ENCODE assay signal across 8 cellular contexts in the genomic region with DNA sequence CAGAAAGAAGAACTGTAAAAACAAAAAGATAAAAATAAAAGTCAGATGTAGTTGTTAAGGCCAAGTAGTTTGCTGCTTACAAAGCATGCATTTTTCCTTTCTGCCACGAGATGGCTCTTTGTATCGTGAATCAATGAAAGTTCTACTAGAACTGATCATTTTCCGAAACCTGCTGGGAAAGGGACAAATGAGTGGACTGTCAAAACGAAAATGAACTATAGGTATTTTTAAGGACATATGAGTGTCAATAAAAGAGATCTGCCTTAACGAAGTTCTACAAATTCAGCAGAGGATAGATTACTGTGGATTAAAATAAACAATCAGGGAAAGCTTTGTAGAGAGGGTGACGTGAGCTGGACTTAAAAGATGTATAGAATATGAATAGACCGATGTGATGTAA. TPM values are rescaled to one million over a fixed set of nuclear protein-coding genes. Genes with fewer than 3 reads are reported as not detected.
DNase-seq lines count a peak whose midpoint lies in the region; ATAC-seq, FAIRE-seq and TF ChIP-seq lines count a peak whose summit lies in the region.

No MANE protein-coding gene starts in this region.

- no peak overlapping the region for H3K4me3 ChIP-seq in CD4-positive, alpha-beta memory T cell (ENCODE audit: low read length in 2 of 2)
- H3K4me3 ChIP-seq in OCI-LY3 (ENCODE audit: low read length) = peak overlapping the region; percentile 36

- H3K4me2 ChIP-seq in OCI-LY3 (ENCODE audit: low read length) = peak overlapping the region; percentile 63

- ATAC-seq in HG03025 (IDR thresholded peaks at IDR 0.05; ENCODE audit: low FRiP score, unreplicated experiment) = no peak
- ATAC-seq in GM21529 (IDR thresholded peaks at IDR 0.05; ENCODE audit: unreplicated experiment) = no peak
- ATAC-seq in GM19035 (IDR thresholded peaks at IDR 0.05; ENCODE audit: unreplicated experiment) = no peak

- H3K9me3 ChIP-seq in CD4-positive, alpha-beta memory T cell (ENCODE audit: control insufficient read depth in 1 of 2, low read length in 2 of 2) = no peaks in the 10 kb centered on the region
- H3K9me3 ChIP-seq in OCI-LY3 (ENCODE audit: insufficient read depth, low read length) = no peaks in the 10 kb centered on the region

- H3K27ac ChIP-seq in CD4-positive, alpha-beta memory T cell (ENCODE audit: low read depth, low read length) = no peak overlapping the region
- no peak overlapping the region for H3K27ac ChIP-seq in OCI-LY3 (ENCODE audit: low read length)

- peak in 4 of 5 donors; percentile 12 to 27 (median 12) for DNase-seq in CD4-positive, alpha-beta memory T cell
- no peak for DNase-seq in GM18507 (ENCODE audit: extremely low spot score, insufficient read length, low read depth)
- peak; percentile 30 to 60 for DNase-seq in dermis microvascular lymphatic vessel endothelial cell (ENCODE audit: low read depth in 2 of 2)

- no peaks in the 10 kb centered on the region for H3K36me3 ChIP-seq in CD4-positive, alpha-beta memory T cell (ENCODE audit: insufficient read depth, low read length)
- H3K36me3 ChIP-seq in OCI-LY3 (replicated peaks; ENCODE audit: low read depth, low read length) = no peaks in the 10 kb centered on the region

- CTCF ChIA-PET in CD4-positive, alpha-beta memory T cell (lab: Charles Lee; ENCODE audit: partially characterized antibody) = interaction anchor here (0.6 to 2.2 kb wide), 5 partner anchors 9 to 706 kb away, joined by 3 to 19 read pairs (median 4); no protein-coding TSS in a partner anchor

- no peaks in the 10 kb centered on the region for H4K20me1 ChIP-seq in OCI-LY3 (ENCODE audit: insufficient read depth, low read length)

- no peaks in the 10 kb centered on the region for H3K9me3 Mint-ChIP-seq in CD4-positive, alpha-beta memory T cell
- no peaks in the 10 kb centered on the region for H3K9me3 Mint-ChIP-seq in nephron

- H2AFZ ChIP-seq in OCI-LY3 (ENCODE audit: low read depth, low read length) = peak overlapping the region; percentile 22; the same call in 1 of the 2 replicates

- H3K27me3 Mint-ChIP-seq in CD4-positive, alpha-beta memory T cell = peaks cover 0 to 3% of the 10 kb centered on the region in 2 donors
- peaks cover 4% of the 10 kb centered on the region for H3K27me3 Mint-ChIP-seq in nephron (ENCODE audit: low read depth)

- no peak overlapping the region for H3K4me3 Mint-ChIP-seq in CD4-positive, alpha-beta memory T cell
- H3K4me3 Mint-ChIP-seq in nephron = no peak overlapping the region

- TF ChIP-seq CTCF in OCI-LY3 (IDR thresholded peaks at IDR 0.05; ENCODE audit: low read depth, low read length) (peak; percentile 99), nephron (IDR thresholded peaks at IDR 0.05; ENCODE audit: unreplicated experiment in 3 of 3) (peak; percentile 60 to 80 (median 72))

- H3K27ac Mint-ChIP-seq in CD4-positive, alpha-beta memory T cell = no peak overlapping the region
- H3K27ac Mint-ChIP-seq in nephron = no peak overlapping the region

- H3K79me2 ChIP-seq in OCI-LY3 (ENCODE audit: low read length) = no peaks in the 10 kb centered on the region

- no peaks in the 10 kb centered on the region for H3K4me1 ChIP-seq in CD4-positive, alpha-beta memory T cell (ENCODE audit: insufficient read depth, low read length)
- peaks cover 4% of the 10 kb centered on the region; the same call in 1 of the 2 replicates for H3K4me1 ChIP-seq in OCI-LY3 (ENCODE audit: low read length)

- no peak overlapping the region for H3K9ac ChIP-seq in OCI-LY3 (ENCODE audit: low read length)

- peak; percentile 85 for FAIRE-seq in GM18507 (lab: Jason Lieb, UNC)

- no peaks in the 10 kb centered on the region for H3K36me3 Mint-ChIP-seq in CD4-positive, alpha-beta memory T cell
- H3K36me3 Mint-ChIP-seq in nephron (ENCODE audit: low read depth) = no peaks in the 10 kb centered on the region

- POLR2A ChIA-PET in CD4-positive, alpha-beta memory T cell (lab: Charles Lee; ENCODE audit: partially characterized antibody) = no interaction called here

- intact Hi-C loops in CD4-positive, alpha-beta memory T cell (cut with micrococcal nuclease) = loop anchor here (1.0 kb wide), 1 partner anchor 699 kb away; no protein-coding TSS in a partner anchor

- H3K27me3 ChIP-seq in CD4-positive, alpha-beta memory T cell (ENCODE audit: insufficient read depth, low read length) = no peaks in the 10 kb centered on the region
- no peaks in the 10 kb centered on the region for H3K27me3 ChIP-seq in OCI-LY3 (ENCODE audit: low read depth, low read length)

- peaks cover 0 to 1% (median under 1%) of the 10 kb centered on the region in 4 donors for H3K4me1 Mint-ChIP-seq in CD4-positive, alpha-beta memory T cell
- H3K4me1 Mint-ChIP-seq in nephron = no peaks in the 10 kb centered on the region

RNA-seq across cellular contexts. Expression of gene ELOA2, which starts 15.0 kb away (rescaled TPM):
- not detected for total RNA-seq in CD4-positive, alpha-beta memory T cell
- not detected for polyA plus RNA-seq in CD4-positive, alpha-beta memory T cell
- not detected in 2 replicates for total RNA-seq in dermis microvascular lymphatic vessel endothelial cell
